8 cellular contexts compared by ENCODE assay signal in genomic region chr3:32239638-32240550, GRCh38. TPM values are rescaled to one million over a fixed set of nuclear protein-coding genes. Genes with fewer than 3 reads are reported as not detected.
A peak's percentile ranks its signal among the peaks of the same experiment; 100 is the strongest.
DNase-seq lines count a peak whose midpoint lies in the region; ATAC-seq and TF ChIP-seq lines count a peak whose summit lies in the region.

No MANE protein-coding gene starts in this region.

- peaks cover 28% of the 10 kb centered on the region for H3K4me1 Mint-ChIP-seq in activated CD4-positive, alpha-beta memory T cell treated with anti-CD3 and anti-CD28 coated beads, Interleukin-2, amount 10 ng/mL, durations not matched to agents 7 days and 5 days

- H3K4me3 ChIP-seq in epithelial cell of esophagus (ENCODE audit: low read length) (peak overlapping the region; percentile 67), prostate gland (peak overlapping the region; percentile 58 to 74)

- peak overlapping the region; percentile 79 for H3K4me3 Mint-ChIP-seq in activated CD4-positive, alpha-beta memory T cell treated with anti-CD3 and anti-CD28 coated beads, Interleukin-2, amount 10 ng/mL, durations not matched to agents 7 days and 5 days

- ATAC-seq in HG02642 (IDR thresholded peaks at IDR 0.05; ENCODE audit: poor library complexity, unreplicated experiment): no peak
- ATAC-seq in HG02798 (IDR thresholded peaks at IDR 0.05; ENCODE audit: poor library complexity, unreplicated experiment): no peak

- WGBS in prostate gland: 58% methylated on average over 14 of the region's 14 CpGs

- peaks cover 3% of the 10 kb centered on the region for H3K36me3 Mint-ChIP-seq in activated CD4-positive, alpha-beta memory T cell treated with anti-CD3 and anti-CD28 coated beads, Interleukin-2, amount 10 ng/mL, durations not matched to agents 7 days and 5 days (ENCODE audit: low read depth)

- intact Hi-C loops in prostate gland (cut with DNase I): no loop called here

- H3K27me3 Mint-ChIP-seq in activated CD4-positive, alpha-beta memory T cell treated with anti-CD3 and anti-CD28 coated beads, Interleukin-2, amount 10 ng/mL, durations not matched to agents 7 days and 5 days: peaks cover 31% of the 10 kb centered on the region

- no peak overlapping the region for H3K27ac Mint-ChIP-seq in activated CD4-positive, alpha-beta memory T cell treated with anti-CD3 and anti-CD28 coated beads, Interleukin-2, amount 10 ng/mL, durations not matched to agents 7 days and 5 days

- in situ Hi-C loops in GM13977 (cut with MboI; ENCODE audit: low pct_unique_long_range_greater_than_20kb, low sequenced_read_pairs, unreplicated experiment): no loop called here

- no peaks in the 10 kb centered on the region for H3K4me1 ChIP-seq in prostate gland (replicated peaks)

- TF ChIP-seq POLR2A in prostate gland (IDR thresholded peaks at IDR 0.05): no peak

- CTCF ChIA-PET in activated CD4-positive, alpha-beta memory T cell treated with anti-CD3 and anti-CD28 coated beads, Interleukin-2, amount 10 ng/mL, durations not matched to agents 7 days and 5 days (lab: Charles Lee): interaction anchor here (0.6 to 2.3 kb wide), 23 partner anchors 8 to 620 kb away, joined by 3 to 15 read pairs (median 4); no protein-coding TSS in a partner anchor

- no peaks in the 10 kb centered on the region for H3K9me3 ChIP-seq in prostate gland

- TF ChIP-seq CTCF in GM13977 (IDR thresholded peaks at IDR 0.05; ENCODE audit: extremely low read depth, insufficient read depth, missing control alignments) (peak; percentile 34), epithelial cell of esophagus (IDR thresholded peaks at IDR 0.05; ENCODE audit: insufficient read depth, low read depth, low read length, missing control alignments) (peak; percentile 41), prostate gland (IDR thresholded peaks at IDR 0.05) (no peak)

- POLR2A ChIA-PET in activated CD4-positive, alpha-beta memory T cell treated with anti-CD3 and anti-CD28 coated beads, Interleukin-2, amount 10 ng/mL, durations not matched to agents 7 days and 5 days (lab: Charles Lee): interaction anchor here (0.6 to 2.6 kb wide), 4 partner anchors 21 to 63 kb away, joined by 3 to 14 read pairs (median 4); no protein-coding TSS in a partner anchor

- DNase-seq in 8988T (peak; percentile 80), GM13977 (ENCODE audit: low spot score) (peak; percentile 63), NCI-H2029 treated with DMSO at 0.1 percent for 48 hours (lab: John Stamatoyannopoulos, UW) (peak; percentile 93), epithelial cell of esophagus (ENCODE audit: low read depth) (peak; percentile 35), prostate gland (ENCODE audit: low spot score) (peak; percentile 48)
- DNase-seq in activated CD4-positive, alpha-beta memory T cell treated with anti-CD3 and anti-CD28 coated beads, Interleukin-2, amount 10 ng/mL, durations not matched to agents 7 days and 5 days: peak; percentile 31

- H3K9me3 Mint-ChIP-seq in activated CD4-positive, alpha-beta memory T cell treated with anti-CD3 and anti-CD28 coated beads, Interleukin-2, amount 10 ng/mL, durations not matched to agents 7 days and 5 days: peaks cover 3% of the 10 kb centered on the region

- no peaks in the 10 kb centered on the region for H3K36me3 ChIP-seq in prostate gland

- no peaks in the 10 kb centered on the region for H3K27me3 ChIP-seq in prostate gland (replicated peaks; ENCODE audit: insufficient read depth)

- peak overlapping the region in 1 of 2 donors; percentile 61 for H3K27ac ChIP-seq in prostate gland

RNA-seq across cellular contexts. Expression of gene CMTM8, which starts 1.4 kb away (rescaled TPM):
- 1 to 10 TPM; 5.7 to 6.2 TPM for total RNA-seq in activated CD4-positive, alpha-beta memory T cell treated with anti-CD3 and anti-CD28 coated beads, Interleukin-2, amount 10 ng/mL, durations not matched to agents 7 days and 5 days
- total RNA-seq in prostate gland: 10 to 100 TPM; 28.8 to 30.3 TPM

Comparison
In these comparisons a context has a peak if more than half of its experiments do, and no peak if none do; other contexts are left out.
1. DNase-seq: peak in every context shown above with its lines; median percentile 93 in NCI-H2029 treated with DMSO at 0.1 percent for 48 hours; 80 in 8988T; 63 in GM13977; 48 in prostate gland; 35 in epithelial cell of esophagus; 31 in activated CD4-positive, alpha-beta memory T cell treated with anti-CD3 and anti-CD28 coated beads, Interleukin-2, amount 10 ng/mL, durations not matched to agents 7 days and 5 days.
2. CTCF ChIP-seq: peak in GM13977 (single experiment) and epithelial cell of esophagus (single experiment); none in prostate gland (0 of 4).
3. RNA of gene CMTM8, which starts 1.4 kb away (total RNA-seq): 28.8 to 30.3 TPM in prostate gland; 5.7 to 6.2 TPM in activated CD4-positive, alpha-beta memory T cell treated with anti-CD3 and anti-CD28 coated beads, Interleukin-2, amount 10 ng/mL, durations not matched to agents 7 days and 5 days; every median in the first group is over 4 times any median in the second.